14 cellular contexts compared by ENCODE assay signal in the genomic region with DNA sequence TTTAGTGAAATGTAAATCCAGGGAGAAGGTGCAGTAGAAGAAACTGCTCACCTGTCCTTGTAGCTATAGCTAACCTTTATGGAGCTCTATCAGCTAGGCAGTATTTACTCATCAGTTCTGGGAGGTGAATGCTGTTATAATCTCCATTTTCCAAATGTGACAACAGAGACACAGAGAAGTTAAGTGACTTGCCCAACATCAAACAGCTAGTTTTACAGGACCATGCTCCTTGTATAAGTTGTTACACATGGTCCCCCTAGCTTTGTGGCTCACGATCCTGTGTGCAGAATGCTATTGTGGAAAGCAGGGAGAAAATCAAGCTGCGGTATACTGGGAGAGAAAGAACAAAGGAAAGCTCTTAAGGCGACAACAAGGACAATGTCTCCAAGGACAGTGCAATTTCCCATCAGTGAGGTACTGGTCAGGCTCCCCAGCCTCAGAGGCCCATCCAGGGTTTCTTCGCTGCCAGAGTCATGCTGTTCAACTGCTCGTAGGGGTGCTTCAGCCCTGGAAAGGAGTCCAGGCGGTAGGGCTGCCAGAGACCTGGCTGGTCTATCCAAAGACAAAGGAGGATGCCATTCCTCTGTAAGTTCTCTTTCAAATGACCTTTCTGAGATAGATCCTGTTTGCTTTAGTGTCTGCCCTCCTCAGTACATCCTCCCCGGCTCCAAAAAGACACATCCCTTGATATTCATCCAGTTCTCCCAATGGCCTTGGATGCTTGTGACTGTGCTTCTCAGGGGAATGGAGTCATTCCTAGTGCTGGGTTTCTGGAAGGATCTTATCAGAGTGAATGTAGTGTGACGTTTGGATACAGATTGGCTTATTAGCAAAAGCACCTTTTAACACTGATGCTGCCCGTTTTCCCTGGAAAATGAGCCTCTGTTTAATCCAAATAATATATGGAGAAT.
DNase-seq lines count a peak whose midpoint lies in the region; ATAC-seq and TF ChIP-seq lines count a peak whose summit lies in the region.
"Had no signal": no experiment of that assay in that cellular context is flagged by ENCODE, and none has a peak within 500 bp of the region (broad histone marks: within the 10 kb centered on the region; RNA-seq: fewer than 3 reads in every experiment).

No MANE protein-coding gene starts in this region.

- H3K27me3 Mint-ChIP-seq in GM23338 (ENCODE audit: insufficient read depth, low read depth, poor library complexity) = peaks cover 3% of the 10 kb centered on the region
- H3K27me3 Mint-ChIP-seq in activated CD8-positive, alpha-beta T cell treated with anti-CD3 and anti-CD28 coated beads for 36 hours = no peaks in the 10 kb centered on the region
- H3K27me3 Mint-ChIP-seq: activated CD4-positive, alpha-beta T cell treated with anti-CD3 and anti-CD28 coated beads, Interleukin-2, amount 10 ng/mL, durations not matched to agents 7 days and 5 days had no signal

- H3K4me3 Mint-ChIP-seq in GM23338 = no peak overlapping the region
- no peak overlapping the region for H3K4me3 Mint-ChIP-seq in activated CD8-positive, alpha-beta T cell treated with anti-CD3 and anti-CD28 coated beads for 36 hours
- H3K4me3 Mint-ChIP-seq: activated CD4-positive, alpha-beta T cell treated with anti-CD3 and anti-CD28 coated beads, Interleukin-2, amount 10 ng/mL, durations not matched to agents 7 days and 5 days; activated T-cell treated with anti-CD3 and anti-CD28 coated beads, Interleukin-2, amount 50 U/mL, for 72 hours had no signal

- no peaks in the 10 kb centered on the region for H4K20me1 ChIP-seq in GM23338 (replicated peaks; ENCODE audit: insufficient read depth)

- TF ChIP-seq POLR2A in testis (IDR thresholded peaks at IDR 0.05) = no peak

- CTCF ChIA-PET in activated CD8-positive, alpha-beta T cell treated with anti-CD3 and anti-CD28 coated beads for 36 hours (lab: Charles Lee) = interaction anchor here (0.6 to 2.3 kb wide), 3 partner anchors 11 to 22 kb away, joined by 3 to 5 read pairs (median 3); no protein-coding TSS in a partner anchor

- POLR2A ChIA-PET in activated CD8-positive, alpha-beta T cell treated with anti-CD3 and anti-CD28 coated beads for 36 hours (lab: Charles Lee) = interaction anchor here (0.7 to 5.0 kb wide), 3 partner anchors 11 to 13 kb away, joined by 3 to 26 read pairs (median 4); no protein-coding TSS in a partner anchor

- intact Hi-C loops in left colon (cut with DNase I, micrococcal nuclease) (no loop called here), testis (cut with DNase I; ENCODE audit: low total_unique reads) (no loop called here)
- intact Hi-C loops in activated CD8-positive, alpha-beta T cell treated with anti-CD3 and anti-CD28 coated beads for 36 hours (cut with micrococcal nuclease) = no loop called here

- H3K4me3 ChIP-seq in GM23338 = no peak overlapping the region
- no peak overlapping the region for H3K4me3 ChIP-seq in adipocyte (ENCODE audit: low read length)
- no peak overlapping the region for H3K4me3 ChIP-seq in testis
- H3K4me3 ChIP-seq: SJCRH30 had no signal

- H3K27me3 ChIP-seq in GM23338 (ENCODE audit: insufficient read depth) (no peaks in the 10 kb centered on the region), adipocyte (replicated peaks; ENCODE audit: control insufficient read depth, insufficient read depth, low read length) (no peaks in the 10 kb centered on the region), testis (no peaks in the 10 kb centered on the region)
- H3K27me3 ChIP-seq: SJCRH30 had no signal

- no peak for DNase-seq in GM23338 (ENCODE audit: low spot score)
- no peak for DNase-seq in adipocyte (ENCODE audit: low read depth)
- DNase-seq in left colon = no peak
- DNase-seq in testis = no peak
- no peak for DNase-seq in activated CD8-positive, alpha-beta T cell treated with anti-CD3 and anti-CD28 coated beads for 36 hours
- no peak for DNase-seq in GF-D8 (lab: John Stamatoyannopoulos, UW)
- DNase-seq in OCI-M1 (lab: John Stamatoyannopoulos, UW) = no peak
- DNase-seq: activated CD4-positive, alpha-beta T cell treated with anti-CD3 and anti-CD28 coated beads, Interleukin-2, amount 10 ng/mL, durations not matched to agents 7 days and 5 days; activated T-cell treated with anti-CD3 and anti-CD28 coated beads, Interleukin-2, amount 50 U/mL, for 72 hours; H7; hypothalamus; NCI-H2171; SJCRH30; T1000 had no signal

- H3K27ac ChIP-seq in GM23338 (ENCODE audit: low read depth) (no peak overlapping the region), testis (peak overlapping the region; percentile 41 to 59)
- H3K27ac ChIP-seq: SJCRH30 had no signal

- H3K79me2 ChIP-seq in GM23338 (replicated peaks; ENCODE audit: insufficient read depth) = no peaks in the 10 kb centered on the region

- H2AFZ ChIP-seq in GM23338 = peak overlapping the region; percentile 90

- no peaks in the 10 kb centered on the region for H3K9me2 ChIP-seq in GM23338 (ENCODE audit: insufficient read depth)

- peaks cover 6% of the 10 kb centered on the region; the same call in 2 of the 3 replicates for H3K4me1 Mint-ChIP-seq in GM23338
- H3K4me1 Mint-ChIP-seq in activated CD8-positive, alpha-beta T cell treated with anti-CD3 and anti-CD28 coated beads for 36 hours (ENCODE audit: low read depth) = peaks cover 41% of the 10 kb centered on the region

- WGBS in testis, 2 donors = 43 to 54% methylated on average over 9 of the region's 9 CpGs

- no peaks in the 10 kb centered on the region for H3F3A ChIP-seq in GM23338 (replicated peaks; ENCODE audit: low read depth)

- TF ChIP-seq CTCF in GM23338 (conservative IDR thresholded peaks at IDR 0.05; ENCODE audit: low read depth in 2 of 2) = no peak
- no peak for TF ChIP-seq CTCF in testis (IDR thresholded peaks at IDR 0.05)
- TF ChIP-seq CTCF in activated CD8-positive, alpha-beta T cell treated with anti-CD3 and anti-CD28 coated beads for 36 hours (IDR thresholded peaks at IDR 0.05) = no peak

- H3K36me3 ChIP-seq in GM23338 (ENCODE audit: insufficient read depth) = no peaks in the 10 kb centered on the region
- H3K36me3 ChIP-seq in adipocyte (ENCODE audit: control insufficient read depth, insufficient read depth, low read length, severe bottlenecking) = no peaks in the 10 kb centered on the region
- H3K36me3 ChIP-seq in testis (ENCODE audit: low read depth, missing control alignments) = no peaks in the 10 kb centered on the region
- H3K36me3 ChIP-seq: SJCRH30 had no signal

- no peaks in the 10 kb centered on the region for H3K9me3 ChIP-seq in adipocyte (ENCODE audit: control insufficient read depth, low read length)
- H3K9me3 ChIP-seq in testis = no peaks in the 10 kb centered on the region
- H3K9me3 ChIP-seq: SJCRH30 had no signal

- ATAC-seq in GM23338 (no peak; the same call in 2 of the 3 replicates), left colon (peak; percentile 50)
- ATAC-seq in activated CD8-positive, alpha-beta T cell treated with anti-CD3 and anti-CD28 coated beads for 36 hours = no peak
- ATAC-seq: activated T-cell treated with anti-CD3 and anti-CD28 coated beads, Interleukin-2, amount 50 U/mL, for 72 hours had no signal

- H3K4me1 ChIP-seq in GM23338 (ENCODE audit: insufficient read depth) (peaks cover 7% of the 10 kb centered on the region; the same call in 1 of the 2 replicates), adipocyte (ENCODE audit: control insufficient read depth, insufficient read depth, low read length) (peaks cover 40% of the 10 kb centered on the region), testis (peaks cover 38% of the 10 kb centered on the region)
- H3K4me1 ChIP-seq: SJCRH30 had no signal

- H3K9me3 Mint-ChIP-seq in GM23338 = no peaks in the 10 kb centered on the region
- no peaks in the 10 kb centered on the region for H3K9me3 Mint-ChIP-seq in activated CD8-positive, alpha-beta T cell treated with anti-CD3 and anti-CD28 coated beads for 36 hours
- H3K9me3 Mint-ChIP-seq: activated CD4-positive, alpha-beta T cell treated with anti-CD3 and anti-CD28 coated beads, Interleukin-2, amount 10 ng/mL, durations not matched to agents 7 days and 5 days; activated T-cell treated with anti-CD3 and anti-CD28 coated beads, Interleukin-2, amount 50 U/mL, for 72 hours had no signal

- H3K27ac Mint-ChIP-seq in GM23338 = no peak overlapping the region
- no peak overlapping the region for H3K27ac Mint-ChIP-seq in activated CD8-positive, alpha-beta T cell treated with anti-CD3 and anti-CD28 coated beads for 36 hours
- H3K27ac Mint-ChIP-seq: activated CD4-positive, alpha-beta T cell treated with anti-CD3 and anti-CD28 coated beads, Interleukin-2, amount 10 ng/mL, durations not matched to agents 7 days and 5 days had no signal

- no peak overlapping the region for H3K4me2 ChIP-seq in GM23338

- no peaks in the 10 kb centered on the region for H3K36me3 Mint-ChIP-seq in GM23338 (ENCODE audit: low read depth)
- H3K36me3 Mint-ChIP-seq in activated CD8-positive, alpha-beta T cell treated with anti-CD3 and anti-CD28 coated beads for 36 hours (ENCODE audit: low read depth) = no peaks in the 10 kb centered on the region

- H3K9ac ChIP-seq in adipocyte (ENCODE audit: low read length) = peak overlapping the region; percentile 19

TF ChIP-seq in GM23338, 12 proteins besides CTCF, POLR2A, EP300 and RAD21 (continues in another document):
- no peak for TF ChIP-seq CREB1 (CRISPR knock-in tag; IDR thresholded peaks at IDR 0.05; ENCODE audit: low read depth)
- no peak for TF ChIP-seq ETS1 (IDR thresholded peaks at IDR 0.05)
- no peak for TF ChIP-seq STAT1 (IDR thresholded peaks at IDR 0.05; ENCODE audit: unreplicated experiment)
- no peak for TF ChIP-seq ZNF114 (CRISPR knock-in tag; IDR thresholded peaks at IDR 0.05)
